Comparison of ENCODE assay signal across 10 cellular contexts in the genomic region with DNA sequence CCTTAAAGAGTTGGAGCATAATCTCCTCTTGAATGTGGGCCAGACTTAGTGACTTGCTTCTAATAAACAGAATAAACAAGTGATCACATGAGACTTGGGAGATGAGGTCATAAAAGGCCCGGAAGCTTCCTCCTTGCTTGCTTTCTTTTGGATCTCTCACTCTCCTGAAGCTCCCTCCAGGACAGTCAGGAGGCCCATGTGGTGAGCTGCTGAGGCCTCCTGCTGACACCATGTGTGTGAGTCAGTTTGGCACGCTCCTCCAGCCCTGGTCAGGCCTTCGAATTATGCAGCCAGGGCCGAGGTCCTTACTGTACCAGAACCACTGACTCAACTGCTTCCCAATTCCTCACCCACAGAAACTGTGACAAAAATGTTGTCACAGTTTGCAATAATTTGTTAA. TPM values are rescaled to one million over a fixed set of nuclear protein-coding genes. Genes with fewer than 3 reads are reported as not detected.
DNase-seq lines count a peak whose midpoint lies in the region; ATAC-seq and TF ChIP-seq lines count a peak whose summit lies in the region.
"Had no signal": no experiment of that assay in that cellular context is flagged by ENCODE, and none has a peak within 500 bp of the region (broad histone marks: within the 10 kb centered on the region; RNA-seq: fewer than 3 reads in every experiment).

No MANE protein-coding gene starts in this region.

- H3K4me3 ChIP-seq in body of pancreas, result no peak overlapping the region

- H3K9me3 ChIP-seq in body of pancreas, result no peaks in the 10 kb centered on the region

- no peak overlapping the region for H3K27ac ChIP-seq in body of pancreas

- H3K27me3 Mint-ChIP-seq in stimulated activated memory B cell treated with anti-CD40 and anti-IgM and Interleukin-4, amounts not matched to agents 10 μg/mL and 1 μg/mL and 100 μg/mL, for 72 hours, result no peaks in the 10 kb centered on the region

- H3K36me3 ChIP-seq in body of pancreas (replicated peaks in 1 of 2; ENCODE audit: insufficient read depth in 1 of 2, low read depth in 2 of 2), result peaks cover 0 to 5% of the 10 kb centered on the region in 2 donors

- no peaks in the 10 kb centered on the region for H3K4me1 ChIP-seq in body of pancreas

- WGBS in body of pancreas, 2 donors, result 86 to 87% methylated on average over 4 of the region's 4 CpGs

- no peak for TF ChIP-seq CTCF in body of pancreas (IDR thresholded peaks at IDR 0.05)

- H3K27me3 ChIP-seq in body of pancreas, result no peaks in the 10 kb centered on the region

- ATAC-seq in body of pancreas, result peak; percentile 42
- no peak for ATAC-seq in stimulated activated memory B cell treated with anti-CD40 and anti-IgM and Interleukin-4, amounts not matched to agents 10 μg/mL and 1 μg/mL and 100 μg/mL, for 72 hours
- no peak for ATAC-seq in HG03571 (IDR thresholded peaks at IDR 0.05; ENCODE audit: unreplicated experiment)

- no peak for TF ChIP-seq POLR2A in body of pancreas (IDR thresholded peaks at IDR 0.05)

- DNase-seq in HPDE6-E6E7 (ENCODE audit: extremely low spot score), result peak; percentile 44
- DNase-seq in body of pancreas, result peak in 2 of 4 donors; percentile 26 to 50
- DNase-seq in hepatic stellate cell (ENCODE audit: low spot score), result peak; percentile 61
- peak; percentile 93 for DNase-seq in stromal cell of bone marrow (ENCODE audit: low read depth)
- no peak for DNase-seq in DMS53 treated with DMSO at 0.1 percent for 48 hours (lab: John Stamatoyannopoulos, UW; ENCODE audit: unreplicated experiment)
- DNase-seq in activated naive CD4-positive, alpha-beta T cell treated with anti-CD3 and anti-CD28 coated beads, Interleukin-2, amount 50 U/mL, for 16 hours, result no peak
- DNase-seq: activated CD4-positive, alpha-beta T cell treated with anti-CD3 and anti-CD28 coated beads for 48 hours; stimulated activated naive CD4-positive, alpha-beta T cell had no signal

- H3K9me3 Mint-ChIP-seq in stimulated activated memory B cell treated with anti-CD40 and anti-IgM and Interleukin-4, amounts not matched to agents 10 μg/mL and 1 μg/mL and 100 μg/mL, for 72 hours, result peaks cover 5% of the 10 kb centered on the region

- no peak overlapping the region for H3K27ac Mint-ChIP-seq in stimulated activated memory B cell treated with anti-CD40 and anti-IgM and Interleukin-4, amounts not matched to agents 10 μg/mL and 1 μg/mL and 100 μg/mL, for 72 hours

- intact Hi-C loops in body of pancreas (cut with DNase I), result no loop called here

- H3K4me1 Mint-ChIP-seq in stimulated activated memory B cell treated with anti-CD40 and anti-IgM and Interleukin-4, amounts not matched to agents 10 μg/mL and 1 μg/mL and 100 μg/mL, for 72 hours, result no peaks in the 10 kb centered on the region

- H3K36me3 Mint-ChIP-seq in stimulated activated memory B cell treated with anti-CD40 and anti-IgM and Interleukin-4, amounts not matched to agents 10 μg/mL and 1 μg/mL and 100 μg/mL, for 72 hours, result peaks cover 42% of the 10 kb centered on the region

- H3K4me3 Mint-ChIP-seq in stimulated activated memory B cell treated with anti-CD40 and anti-IgM and Interleukin-4, amounts not matched to agents 10 μg/mL and 1 μg/mL and 100 μg/mL, for 72 hours, result no peak overlapping the region

RNA-seq across cellular contexts. Expression of gene NDEL1, which starts 53.2 kb away (rescaled TPM):
- total RNA-seq in body of pancreas, result 10 to 100 TPM; 26.2 to 39.6 TPM

Comparison
In these comparisons a context has a peak if more than half of its experiments do, and no peak if none do; other contexts are left out.
1. DNase-seq: peak in HPDE6-E6E7 (single experiment), hepatic stellate cell (single experiment) and stromal cell of bone marrow (single experiment); none in DMS53 treated with DMSO at 0.1 percent for 48 hours (single experiment) and activated naive CD4-positive, alpha-beta T cell treated with anti-CD3 and anti-CD28 coated beads, Interleukin-2, amount 50 U/mL, for 16 hours (single experiment).